Comparison of ENCODE assay signal across 9 cellular contexts in the genomic region with DNA sequence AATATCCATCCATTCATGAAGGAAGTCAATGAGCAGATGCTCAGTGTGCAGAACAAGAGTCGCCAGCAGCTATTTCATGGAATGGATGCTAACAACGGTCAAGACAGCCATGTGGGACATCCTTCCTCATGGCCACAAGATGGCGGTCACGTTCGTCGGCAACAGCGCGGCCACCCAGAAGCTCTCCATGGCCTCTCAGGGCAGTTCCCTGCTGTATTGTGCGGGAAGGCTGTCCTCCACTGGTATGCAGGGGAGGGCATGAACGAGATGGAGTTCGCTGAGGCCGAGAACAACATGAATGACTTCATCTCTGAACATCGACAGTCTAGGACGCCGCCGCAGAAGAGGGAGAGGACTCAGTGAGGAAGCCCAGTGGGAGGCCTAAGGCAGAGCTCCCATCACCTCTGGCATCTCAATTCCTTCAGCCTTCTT.
DNase-seq lines count a peak whose midpoint lies in the region; ATAC-seq, FAIRE-seq and TF ChIP-seq lines count a peak whose summit lies in the region.
"Had no signal": no experiment of that assay in that cellular context is flagged by ENCODE, and none has a peak within 500 bp of the region (broad histone marks: within the 10 kb centered on the region; RNA-seq: fewer than 3 reads in every experiment).

No MANE protein-coding gene starts in this region.

- no peak overlapping the region for H3K4me3 ChIP-seq in HAP-1
- no peak overlapping the region for H3K4me3 ChIP-seq in PC-3 (ENCODE audit: low read length)

- H3K79me2 ChIP-seq in PC-3 (ENCODE audit: low read length), result no peaks in the 10 kb centered on the region

- no peaks in the 10 kb centered on the region for H3K9me3 ChIP-seq in HAP-1
- no peaks in the 10 kb centered on the region for H3K9me3 ChIP-seq in PC-3 (ENCODE audit: low read length)

- H3K4me1 ChIP-seq in HAP-1 (no peaks in the 10 kb centered on the region), PC-3 (ENCODE audit: insufficient read depth, low read length) (no peaks in the 10 kb centered on the region), foreskin keratinocyte (no peaks in the 10 kb centered on the region)

- TF ChIP-seq CTCF in D721Med (IDR thresholded peaks at IDR 0.05; ENCODE audit: insufficient read depth, missing control alignments), result peak; percentile 38
- peak; percentile 79 for TF ChIP-seq CTCF in PC-3 (conservative IDR thresholded peaks at IDR 0.05; ENCODE audit: low read depth, low read length)
- TF ChIP-seq CTCF in foreskin keratinocyte (conservative IDR thresholded peaks at IDR 0.05), result peak; percentile 31

- BruUV-seq in PC-3 (replicated peaks; lab: Mats Ljungman, UMichigan), result no TSS peak

- FAIRE-seq in D721Med (lab: Jason Lieb, UNC), result no peak

- no peaks in the 10 kb centered on the region for H3K9me2 ChIP-seq in PC-3 (replicated peaks; ENCODE audit: low read length)

- peak overlapping the region; percentile 41; the same call in 1 of the 2 replicates for H2AFZ ChIP-seq in PC-3 (ENCODE audit: low read length)

- POLR2A ChIA-PET in PC-3 (lab: Charles Lee; ENCODE audit: unreplicated experiment), result no interaction called here

- ATAC-seq in PC-3 (peak; percentile 87), foreskin keratinocyte (no peak), HG03571 (IDR thresholded peaks at IDR 0.05; ENCODE audit: unreplicated experiment) (no peak), GM18858 (IDR thresholded peaks at IDR 0.05; ENCODE audit: unreplicated experiment) (no peak), HG03469 (IDR thresholded peaks at IDR 0.05; ENCODE audit: unreplicated experiment) (no peak), GM21576 (IDR thresholded peaks at IDR 0.05; ENCODE audit: unreplicated experiment) (no peak)

- no peaks in the 10 kb centered on the region for H3K27me3 ChIP-seq in HAP-1 (ENCODE audit: low read depth)
- H3K27me3 ChIP-seq in PC-3 (ENCODE audit: low read length), result peaks cover 39% of the 10 kb centered on the region
- H3K27me3 ChIP-seq in foreskin keratinocyte, result no peaks in the 10 kb centered on the region

- CTCF ChIA-PET in PC-3 (lab: Charles Lee), result interaction anchor here (0.5 to 1.0 kb wide), 3 partner anchors 18 to 460 kb away, joined by 3 to 6 read pairs (median 4); no protein-coding TSS in a partner anchor

- H3K9ac ChIP-seq in PC-3 (ENCODE audit: low read length), result no peak overlapping the region

- H3K36me3 ChIP-seq in HAP-1 (replicated peaks) (no peaks in the 10 kb centered on the region), PC-3 (ENCODE audit: low read depth, low read length) (no peaks in the 10 kb centered on the region)

- intact Hi-C loops in PC-3 (cut with micrococcal nuclease), result no loop called here

- no peaks in the 10 kb centered on the region for H3F3A ChIP-seq in PC-3 (ENCODE audit: low read length, unreplicated experiment)

- H3K27ac ChIP-seq in PC-3 (ENCODE audit: low read length), result no peak overlapping the region
- H3K27ac ChIP-seq in foreskin keratinocyte, result no peak overlapping the region

- no peaks in the 10 kb centered on the region for H4K20me1 ChIP-seq in PC-3 (ENCODE audit: low read length)

- no peak overlapping the region for H3K4me2 ChIP-seq in PC-3 (ENCODE audit: low read length)

- DNase-seq in D721Med (ENCODE audit: insufficient read length, low spot score) (no peak), HAP-1 (ENCODE audit: low spot score in 2 of 2) (peak; percentile 26 to 60), PC-3 (peak; percentile 54), foreskin keratinocyte (no peak)
- DNase-seq: amygdala had no signal

- in situ Hi-C loops in HAP-1 (cut with MboI; ENCODE audit: low sequenced_read_pairs), result no loop called here

Comparison
In these comparisons a context has a peak if more than half of its experiments do, and no peak if none do; other contexts are left out.
1. DNase-seq: peak in HAP-1 (2 of 2) and PC-3 (single experiment); none in D721Med (single experiment) and foreskin keratinocyte (0 of 2).
2. Peak in every context shown above with its lines, with median percentiles within 50 percentile points of each other: CTCF ChIP-seq.